8 cellular contexts compared by ENCODE assay signal in genomic region chr4:128060620-128061565, GRCh38. TPM values are rescaled to one million over a fixed set of nuclear protein-coding genes. Genes with fewer than 3 reads are reported as not detected.
DNase-seq lines count a peak whose midpoint lies in the region; ATAC-seq, FAIRE-seq and TF ChIP-seq lines count a peak whose summit lies in the region.

LARP1B (plus strand) TSS chr4:128061312; CDS start chr4:128074952, 13,640 bp downstream.

- H3K36me3 Mint-ChIP-seq in endothelial cell (ENCODE audit: low read depth, unreplicated experiment), result no peaks in the 10 kb centered on the region

- no peaks in the 10 kb centered on the region for H3K9me2 ChIP-seq in OCI-LY1 (ENCODE audit: low read depth, low read length)

- H3K4me3 Mint-ChIP-seq in endothelial cell (ENCODE audit: unreplicated experiment), result peak within 1 kb of the TSS; percentile 92

- H3K27ac ChIP-seq in HUES6 (ENCODE audit: low read depth, low read length), result peak within 1 kb of the TSS; percentile 94
- H3K27ac ChIP-seq in OCI-LY1 (ENCODE audit: low read depth, low read length, poor library complexity, severe bottlenecking), result peak within 1 kb of the TSS; percentile 40

- ATAC-seq in GM21447 (IDR thresholded peaks at IDR 0.05; ENCODE audit: unreplicated experiment), result peak; percentile 89

- peaks cover 4% of the 10 kb centered on the region; the same call in 1 of the 2 replicates for H3K4me1 ChIP-seq in HUES6 (ENCODE audit: control insufficient read depth, insufficient read depth, low read length)
- H3K4me1 ChIP-seq in OCI-LY1 (ENCODE audit: insufficient read depth, low read length, severe bottlenecking), result peaks cover 25% of the 10 kb centered on the region

- H3K27me3 ChIP-seq in HUES6 (ENCODE audit: control insufficient read depth, insufficient read depth, low read length), result no peaks in the 10 kb centered on the region
- H3K27me3 ChIP-seq in OCI-LY1 (ENCODE audit: insufficient read depth, low read length), result no peaks in the 10 kb centered on the region

- peaks cover 2% of the 10 kb centered on the region for H3K27me3 Mint-ChIP-seq in endothelial cell (ENCODE audit: unreplicated experiment)

- H2AFZ ChIP-seq in OCI-LY1 (ENCODE audit: low read length), result 0 out of 2 replicates have a peak within 1 kb of the TSS, but pooled peaks have one; percentile 26

- peaks cover 14% of the 10 kb centered on the region for H3K79me2 ChIP-seq in OCI-LY1 (ENCODE audit: insufficient read depth, low read length)

- H3K9ac ChIP-seq in HUES6 (ENCODE audit: low read length) (peak within 1 kb of the TSS; percentile 95), OCI-LY1 (ENCODE audit: low read length) (peak within 1 kb of the TSS; percentile 77)

- no peaks in the 10 kb centered on the region for H3K9me3 ChIP-seq in HUES6 (ENCODE audit: control insufficient read depth, insufficient read depth, low read depth, low read length)
- H3K9me3 ChIP-seq in OCI-LY1 (ENCODE audit: low read length), result no peaks in the 10 kb centered on the region

- H3K4me3 ChIP-seq in HUES6 (ENCODE audit: low read depth, low read length), result peak within 1 kb of the TSS; percentile 72
- H3K4me3 ChIP-seq in OCI-LY1 (ENCODE audit: low read depth, low read length, poor library complexity, severe bottlenecking), result peak within 1 kb of the TSS; percentile 80

- TF ChIP-seq CTCF in D721Med (IDR thresholded peaks at IDR 0.05; ENCODE audit: insufficient read depth, missing control alignments), result no peak
- TF ChIP-seq CTCF in OCI-LY1 (IDR thresholded peaks at IDR 0.05; ENCODE audit: low read length), result no peak
- no peak for TF ChIP-seq CTCF in endothelial cell (IDR thresholded peaks at IDR 0.05; ENCODE audit: unreplicated experiment)

- peaks cover 4% of the 10 kb centered on the region for H3K4me1 Mint-ChIP-seq in endothelial cell (ENCODE audit: unreplicated experiment)

- no peak for FAIRE-seq in D721Med (lab: Jason Lieb, UNC)

- no peaks in the 10 kb centered on the region for H3F3A ChIP-seq in OCI-LY1 (ENCODE audit: insufficient read depth, low read length)

- H3K36me3 ChIP-seq in HUES6 (ENCODE audit: control insufficient read depth, insufficient read depth, low read length) (no peaks in the 10 kb centered on the region), OCI-LY1 (ENCODE audit: insufficient read depth, low read length) (no peaks in the 10 kb centered on the region)

- peak within 1 kb of the TSS; percentile 78 for H3K4me2 ChIP-seq in OCI-LY1 (ENCODE audit: low read length)

- peak within 1 kb of the TSS; percentile 87 for H3K27ac Mint-ChIP-seq in endothelial cell (ENCODE audit: unreplicated experiment)

- peak; percentile 85 for DNase-seq in D721Med (ENCODE audit: insufficient read length, low spot score)
- peak; percentile 95 for DNase-seq in activated CD8-positive, alpha-beta memory T cell treated with anti-CD3 and anti-CD28 coated beads, Interleukin-2, amount 50 U/mL, for 4 hours
- peak; percentile 94 for DNase-seq in endothelial cell (ENCODE audit: low spot score)
- DNase-seq in middle frontal gyrus (ENCODE audit: extremely low spot score, low spot score), result peak; percentile 89
- DNase-seq in stimulated activated CD8-positive, alpha-beta memory T cell treated with anti-CD3 and anti-CD28 coated beads, Interleukin-2, amount 100 ng/mL, for 1 hour (ENCODE audit: low read depth in 2 of 2), result peak; percentile 85 to 90

- H4K20me1 ChIP-seq in OCI-LY1 (ENCODE audit: insufficient read depth, low read length), result no peaks in the 10 kb centered on the region

- no peaks in the 10 kb centered on the region for H3K9me3 Mint-ChIP-seq in endothelial cell (ENCODE audit: unreplicated experiment)

RNA-seq across cellular contexts. Expression of gene LARP1B, which starts in this region (rescaled TPM):
- total RNA-seq in endothelial cell (ENCODE audit: unreplicated experiment), result 9.6 TPM

Comparison
In these comparisons a context has a peak if more than half of its experiments do, and no peak if none do; other contexts are left out.
1. Peak in every context shown above with its lines: DNase-seq, ATAC-seq, H3K4me3 ChIP-seq and H3K27ac ChIP-seq.